Comparison of ENCODE assay signal across 19 cellular contexts in the genomic region with DNA sequence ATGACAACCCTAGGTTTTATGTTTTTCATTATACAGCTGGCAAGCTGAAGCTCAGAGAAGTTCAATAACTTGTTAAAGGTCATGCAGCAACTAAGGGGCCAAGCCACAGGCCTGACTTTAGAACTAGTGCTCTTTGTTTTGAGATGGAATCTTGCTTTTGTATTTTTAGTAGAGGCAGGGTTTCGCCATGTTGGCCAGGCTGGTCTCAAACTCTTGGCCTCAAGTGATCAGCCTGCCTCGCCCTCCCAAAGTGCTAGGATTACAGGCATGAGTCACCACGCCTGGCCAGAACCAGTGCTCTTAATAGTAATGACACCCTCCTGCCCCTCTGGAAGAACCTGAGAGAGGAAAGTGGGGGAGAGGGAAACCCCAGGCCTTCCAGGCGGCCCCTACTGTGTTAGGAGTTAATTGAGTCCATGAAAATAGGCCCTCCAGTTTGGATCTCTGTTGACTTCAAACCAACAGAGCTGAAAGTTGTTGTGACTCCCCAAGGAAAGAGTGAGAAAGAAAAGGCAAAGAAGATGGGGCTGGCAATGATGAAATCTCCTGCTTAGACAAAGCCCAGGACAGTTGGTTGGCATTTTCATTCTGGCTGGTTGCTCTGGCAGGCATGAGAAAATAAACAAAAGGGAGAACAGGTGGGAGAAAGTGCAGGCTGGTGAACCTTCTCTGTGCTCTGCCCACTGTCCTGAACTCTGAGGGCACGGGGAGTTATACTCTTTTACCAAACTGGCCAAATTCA. TPM values are rescaled to one million over a fixed set of nuclear protein-coding genes. Genes with fewer than 3 reads are reported as not detected.
DNase-seq lines count a peak whose midpoint lies in the region; ATAC-seq, FAIRE-seq and TF ChIP-seq lines count a peak whose summit lies in the region.
"Had no signal": no experiment of that assay in that cellular context is flagged by ENCODE, and none has a peak within 500 bp of the region (broad histone marks: within the 10 kb centered on the region; RNA-seq: fewer than 3 reads in every experiment).

No MANE protein-coding gene starts in this region.

- H3K79me2 ChIP-seq in mammary epithelial cell (ENCODE audit: insufficient read depth, low read length): no peaks in the 10 kb centered on the region
- no peaks in the 10 kb centered on the region for H3K79me2 ChIP-seq in astrocyte (ENCODE audit: insufficient read depth, low read length)

- ATAC-seq in stimulated activated naive CD8-positive, alpha-beta T cell treated with anti-CD3 and anti-CD28 coated beads, Interleukin-15, amount 100 ng/mL, for 72 hours: no peak
- ATAC-seq: left ventricle myocardium superior had no signal

- no peak overlapping the region for H3K4me3 Mint-ChIP-seq in MCF 10A (ENCODE audit: unreplicated experiment)
- no peak overlapping the region for H3K4me3 Mint-ChIP-seq in astrocyte (ENCODE audit: unreplicated experiment)
- H3K4me3 Mint-ChIP-seq in stimulated activated naive CD8-positive, alpha-beta T cell treated with anti-CD3 and anti-CD28 coated beads, Interleukin-15, amount 100 ng/mL, for 72 hours: no peak overlapping the region

- TF ChIP-seq CTCF in MCF 10A (IDR thresholded peaks at IDR 0.05; ENCODE audit: unreplicated experiment): no peak
- no peak for TF ChIP-seq CTCF in mammary epithelial cell (conservative IDR thresholded peaks at IDR 0.05 in 1 of 2, IDR thresholded peaks at IDR 0.05 in 1 of 2; ENCODE audit: extremely low read depth in 1 of 2, insufficient read depth in 1 of 2, low read depth in 1 of 2, low read length in 2 of 2)
- no peak for TF ChIP-seq CTCF in astrocyte (IDR thresholded peaks at IDR 0.05; ENCODE audit: insufficient read depth, low read depth, low read length)

- H3K27ac ChIP-seq in mammary epithelial cell (ENCODE audit: insufficient read depth, low read depth, low read length) (no peak overlapping the region), astrocyte (ENCODE audit: low read depth, low read length) (no peak overlapping the region)
- H3K27ac ChIP-seq: HL-60 had no signal

- H3K9ac ChIP-seq in mammary epithelial cell (ENCODE audit: insufficient read depth, low read length) (no peak overlapping the region), astrocyte (ENCODE audit: low read length) (no peak overlapping the region)

- H3K4me2 ChIP-seq in mammary epithelial cell (ENCODE audit: insufficient read depth, low read depth, low read length) (no peak overlapping the region), astrocyte (ENCODE audit: low read length) (no peak overlapping the region)

- dilution Hi-C loops in mammary epithelial cell (cut with HindIII; ENCODE audit: low sequenced_read_pairs): no loop called here

- no peak overlapping the region for H2AFZ ChIP-seq in mammary epithelial cell (ENCODE audit: low read depth, low read length)
- H2AFZ ChIP-seq in astrocyte (ENCODE audit: low read depth, low read length): no peak overlapping the region

- H3K4me3 ChIP-seq in mammary epithelial cell (replicated peaks in 1 of 3; ENCODE audit: insufficient read depth in 1 of 3, low read depth in 2 of 3, low read length in 3 of 3) (no peak overlapping the region), astrocyte (ENCODE audit: insufficient read depth, low read depth, low read length) (no peak overlapping the region)
- H3K4me3 ChIP-seq: HAP-1 had no signal

- intact Hi-C loops in MCF 10A (cut with micrococcal nuclease): loop anchor here (5.0 kb wide), 1 partner anchor 37 kb away; no protein-coding TSS in a partner anchor
- intact Hi-C loops in mammary epithelial cell (cut with micrococcal nuclease): no loop called here

- no peak for DNase-seq in MCF 10A (ENCODE audit: unreplicated experiment)
- no peak for DNase-seq in mammary epithelial cell
- DNase-seq in astrocyte (ENCODE audit: low read depth): no peak
- peak; percentile 63 for DNase-seq in myocyte (ENCODE audit: low read depth)
- no peak for DNase-seq in NCI-H526 (lab: John Stamatoyannopoulos, UW)
- DNase-seq in NCI-H2081 treated with DMSO at 0.1 percent for 48 hours (lab: John Stamatoyannopoulos, UW): no peak
- no peak for DNase-seq in stimulated activated naive CD8-positive, alpha-beta T cell treated with anti-CD3 and anti-CD28 coated beads, Interleukin-15, amount 100 ng/mL, for 72 hours
- no peak for DNase-seq in NCI-H82 treated with DMSO at 0.1 percent for 48 hours (lab: John Stamatoyannopoulos, UW; ENCODE audit: unreplicated experiment)
- DNase-seq: activated CD4-positive, alpha-beta T cell treated with anti-CD3 and anti-CD28 coated beads, Interleukin-2, amount 50 U/mL, for 1 hour; Kasumi-1; left ventricle myocardium superior; NCI-H1930; Right ventricle myocardium superior; small intestine; stimulated activated naive CD4-positive, alpha-beta T cell treated with Interleukin-2 at 50 U/mL for 16 hours; T-helper 2 cell had no signal

- CTCF ChIA-PET in MCF 10A (lab: Yijun Ruan, JAX) (interaction anchor here (0.5 to 2.4 kb wide), 7 partner anchors 9 to 110 kb away, joined by 3 to 6 read pairs (median 3); no protein-coding TSS in a partner anchor), mammary epithelial cell (lab: Charles Lee; ENCODE audit: low non-redundant PET) (no interaction called here)

- in situ Hi-C loops in mammary epithelial cell (cut with MboI; ENCODE audit: low sequenced_read_pairs in 2 of 2): no loop called here

- peaks cover under 1% of the 10 kb centered on the region for H3K36me3 Mint-ChIP-seq in MCF 10A (ENCODE audit: insufficient read depth, unreplicated experiment)
- no peaks in the 10 kb centered on the region for H3K36me3 Mint-ChIP-seq in astrocyte (ENCODE audit: low read depth, unreplicated experiment)

- H3K27me3 ChIP-seq in mammary epithelial cell (ENCODE audit: insufficient read depth, low read length): no peaks in the 10 kb centered on the region
- H3K27me3 ChIP-seq in astrocyte (ENCODE audit: insufficient read depth, low read length): no peaks in the 10 kb centered on the region

- peak overlapping the region; percentile 2 for H3K27ac Mint-ChIP-seq in MCF 10A (ENCODE audit: low read depth, unreplicated experiment)
- H3K27ac Mint-ChIP-seq in astrocyte (ENCODE audit: unreplicated experiment): peak overlapping the region; percentile 62
- no peak overlapping the region for H3K27ac Mint-ChIP-seq in stimulated activated naive CD8-positive, alpha-beta T cell treated with anti-CD3 and anti-CD28 coated beads, Interleukin-15, amount 100 ng/mL, for 72 hours
- H3K27ac Mint-ChIP-seq: activated T-helper 2 cell treated with anti-CD3 and anti-CD28 coated beads, Interferon-gamma antibody, Interleukin-2, Interleukin-4, amounts not matched to agents 10 μg/mL and 5 μg/mL and 100 μg/mL, durations not matched to agents 14 hours and 24 hours and 36 hours had no signal

- H3K36me3 ChIP-seq in mammary epithelial cell (ENCODE audit: insufficient read depth, low read length): no peaks in the 10 kb centered on the region
- no peaks in the 10 kb centered on the region for H3K36me3 ChIP-seq in astrocyte (ENCODE audit: insufficient read depth, low read length)
- H3K36me3 ChIP-seq: HAP-1 had no signal

- no peak for FAIRE-seq in astrocyte (lab: Jason Lieb, UNC)
- FAIRE-seq: small intestine had no signal

- H3K27me3 Mint-ChIP-seq in MCF 10A (ENCODE audit: insufficient read depth, unreplicated experiment) (no peaks in the 10 kb centered on the region), astrocyte (ENCODE audit: low read depth, unreplicated experiment) (peaks cover 16% of the 10 kb centered on the region)
- H3K27me3 Mint-ChIP-seq in stimulated activated naive CD8-positive, alpha-beta T cell treated with anti-CD3 and anti-CD28 coated beads, Interleukin-15, amount 100 ng/mL, for 72 hours: no peaks in the 10 kb centered on the region

- H3K9me3 ChIP-seq in mammary epithelial cell (replicated peaks; ENCODE audit: insufficient read depth, low read length): no peaks in the 10 kb centered on the region
- no peaks in the 10 kb centered on the region for H3K9me3 ChIP-seq in astrocyte (ENCODE audit: insufficient read depth, low read depth, low read length)
- H3K9me3 ChIP-seq: HAP-1 had no signal

- H3K4me1 ChIP-seq in mammary epithelial cell (ENCODE audit: insufficient read depth, low read length): peaks cover 7% of the 10 kb centered on the region
- H3K4me1 ChIP-seq in astrocyte (ENCODE audit: insufficient read depth, low read length): peaks cover 7% of the 10 kb centered on the region

- 71% methylated on average over 3 of the region's 5 CpGs for WGBS in mammary epithelial cell (ENCODE audit: low coverage, missing lambda C conversion rate)

- H3K4me1 Mint-ChIP-seq in MCF 10A (ENCODE audit: insufficient read depth, unreplicated experiment): no peaks in the 10 kb centered on the region
- H3K4me1 Mint-ChIP-seq in astrocyte (ENCODE audit: low read depth, unreplicated experiment): no peaks in the 10 kb centered on the region
- H3K4me1 Mint-ChIP-seq in stimulated activated naive CD8-positive, alpha-beta T cell treated with anti-CD3 and anti-CD28 coated beads, Interleukin-15, amount 100 ng/mL, for 72 hours: peaks cover 8% of the 10 kb centered on the region

- H4K20me1 ChIP-seq in mammary epithelial cell (ENCODE audit: insufficient read depth, low read length): no peaks in the 10 kb centered on the region
- no peaks in the 10 kb centered on the region for H4K20me1 ChIP-seq in astrocyte (ENCODE audit: insufficient read depth, low read length)

- H3K9me3 Mint-ChIP-seq in MCF 10A (ENCODE audit: unreplicated experiment): no peaks in the 10 kb centered on the region
- no peaks in the 10 kb centered on the region for H3K9me3 Mint-ChIP-seq in astrocyte (ENCODE audit: unreplicated experiment)
- no peaks in the 10 kb centered on the region for H3K9me3 Mint-ChIP-seq in stimulated activated naive CD8-positive, alpha-beta T cell treated with anti-CD3 and anti-CD28 coated beads, Interleukin-15, amount 100 ng/mL, for 72 hours
- H3K9me3 Mint-ChIP-seq: activated T-helper 2 cell treated with anti-CD3 and anti-CD28 coated beads, Interferon-gamma antibody, Interleukin-2, Interleukin-4, amounts not matched to agents 10 μg/mL and 5 μg/mL and 100 μg/mL, durations not matched to agents 14 hours and 24 hours and 36 hours had no signal

- POLR2A ChIA-PET in MCF 10A (lab: Yijun Ruan, JAX): interaction anchor here (0.7 to 2.5 kb wide), 5 partner anchors 8 to 109 kb away, joined by 3 to 8 read pairs (median 3); no protein-coding TSS in a partner anchor

- BruUV-seq in MCF 10A (replicated peaks; lab: Mats Ljungman, UMichigan): no TSS peak
- no TSS peak for BruUV-seq in mammary epithelial cell (replicated peaks; lab: Mats Ljungman, UMichigan)

RNA-seq across cellular contexts. Expression of a gene that starts 3.6 kb away (rescaled TPM):
- total RNA-seq in MCF 10A (2022): 0.83 and 1.3 TPM in 2 replicates
- 1 to 10 TPM; 1.8 to 2.0 TPM for total RNA-seq in mammary epithelial cell
- polyA plus RNA-seq in mammary epithelial cell: 0.70 TPM
- polyA minus RNA-seq in mammary epithelial cell: 1.9 TPM
- 2.2 and 2.4 TPM in 2 replicates for total RNA-seq in astrocyte
- 1.1 and 1.3 TPM in 2 replicates for total RNA-seq in myocyte
- 3.5 TPM for polyA plus RNA-seq in myocyte (2012)

RNA-seq across cellular contexts. Expression of a gene that starts 22.1 kb away (rescaled TPM):
- total RNA-seq in MCF 10A (2022) (13.4 and 19.9 TPM in 2 replicates), mammary epithelial cell (10 to 100 TPM; 12.6 to 18.2 TPM), astrocyte (18.8 and 26.2 TPM in 2 replicates), myocyte (90.8 and 135 TPM in 2 replicates)
- polyA plus RNA-seq in mammary epithelial cell: 13.0 TPM
- 13.6 TPM for polyA minus RNA-seq in mammary epithelial cell
- 66.4 TPM for polyA plus RNA-seq in myocyte (2012)

RNA-seq across cellular contexts. Expression of a gene that starts 30.9 kb away (rescaled TPM):
- total RNA-seq in MCF 10A (2022): 55.4 and 59.1 TPM in 2 replicates
- total RNA-seq in mammary epithelial cell: 10 to 100 TPM; 45.0 to 49.4 TPM
- 98.8 TPM for polyA plus RNA-seq in mammary epithelial cell
- 41.0 TPM for polyA minus RNA-seq in mammary epithelial cell
- 59.7 and 61.0 TPM in 2 replicates for total RNA-seq in astrocyte
- total RNA-seq in myocyte: 66.2 and 96.0 TPM in 2 replicates
- polyA plus RNA-seq in myocyte (2012): 101 TPM

RNA-seq across cellular contexts. Expression of a gene that starts 38.9 kb away (rescaled TPM):
- total RNA-seq in MCF 10A (2022) (25.7 and 30.1 TPM in 2 replicates), mammary epithelial cell (10 to 100 TPM; 17.8 to 46.8 TPM), astrocyte (20.1 and 23.9 TPM in 2 replicates), myocyte (24.4 and 33.9 TPM in 2 replicates)
- 12.8 TPM for polyA plus RNA-seq in mammary epithelial cell
- 9.2 TPM for polyA minus RNA-seq in mammary epithelial cell
- 28.3 TPM for polyA plus RNA-seq in myocyte (2012)

RNA-seq across cellular contexts. Expression of a gene that starts 53.1 kb away (rescaled TPM):
- total RNA-seq in MCF 10A (2022) (5.0 and 5.5 TPM in 2 replicates), mammary epithelial cell (10 to 100 TPM; 10.6 to 13.3 TPM), astrocyte (3.7 and 4.6 TPM in 2 replicates), myocyte (0.40 and 0.68 TPM in 2 replicates)
- 10.2 TPM for polyA plus RNA-seq in mammary epithelial cell
- 18.0 TPM for polyA minus RNA-seq in mammary epithelial cell
- polyA plus RNA-seq in myocyte (2012): 1.3 TPM

Comparison
In these comparisons a context has a peak if more than half of its experiments do, and no peak if none do; other contexts are left out.
1. H3K27ac Mint-ChIP-seq: peak in MCF 10A (single experiment) and astrocyte (single experiment); none in stimulated activated naive CD8-positive, alpha-beta T cell treated with anti-CD3 and anti-CD28 coated beads, Interleukin-15, amount 100 ng/mL, for 72 hours (0 of 2).